ENCODE assay signal across 6 cellular contexts in the genomic region with DNA sequence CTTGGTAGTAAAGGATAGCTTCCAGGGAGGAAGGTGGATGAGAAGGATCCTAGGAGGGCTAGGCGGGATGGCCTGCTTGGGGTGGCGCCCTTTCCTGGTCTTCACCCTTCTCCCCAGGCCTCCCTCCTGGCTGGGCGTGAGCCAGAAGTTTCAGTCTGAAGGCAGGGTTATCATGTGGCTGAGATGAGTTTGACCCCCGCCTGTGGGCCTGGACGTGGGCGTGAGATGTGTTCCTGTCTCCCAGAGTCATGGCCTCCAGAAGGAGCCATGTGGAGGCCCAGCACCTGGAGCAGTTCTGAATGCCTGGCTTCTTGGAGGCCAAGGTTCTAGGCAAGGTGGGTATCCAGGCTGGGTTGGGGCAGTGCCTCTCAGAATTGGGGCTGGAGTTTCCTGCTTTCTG. TPM values are rescaled to one million over a fixed set of nuclear protein-coding genes. Genes with fewer than 3 reads are reported as not detected.
"Had no signal": no experiment of that assay in that cellular context is flagged by ENCODE, and none has a peak within 500 bp of the region (broad histone marks: within the 10 kb centered on the region; RNA-seq: fewer than 3 reads in every experiment).

No MANE protein-coding gene starts in this region.

RNA-seq across cellular contexts. Expression of gene RIMBP3B, which starts 54.5 kb away (rescaled TPM):
- total RNA-seq: dermis microvascular lymphatic vessel endothelial cell, endothelial cell of umbilical vein, foreskin keratinocyte, left colon, osteoblast, sciatic nerve had no signal
- polyA plus RNA-seq: endothelial cell of umbilical vein had no signal
